Comparison of ENCODE assay signal across 13 cellular contexts in the genomic region with DNA sequence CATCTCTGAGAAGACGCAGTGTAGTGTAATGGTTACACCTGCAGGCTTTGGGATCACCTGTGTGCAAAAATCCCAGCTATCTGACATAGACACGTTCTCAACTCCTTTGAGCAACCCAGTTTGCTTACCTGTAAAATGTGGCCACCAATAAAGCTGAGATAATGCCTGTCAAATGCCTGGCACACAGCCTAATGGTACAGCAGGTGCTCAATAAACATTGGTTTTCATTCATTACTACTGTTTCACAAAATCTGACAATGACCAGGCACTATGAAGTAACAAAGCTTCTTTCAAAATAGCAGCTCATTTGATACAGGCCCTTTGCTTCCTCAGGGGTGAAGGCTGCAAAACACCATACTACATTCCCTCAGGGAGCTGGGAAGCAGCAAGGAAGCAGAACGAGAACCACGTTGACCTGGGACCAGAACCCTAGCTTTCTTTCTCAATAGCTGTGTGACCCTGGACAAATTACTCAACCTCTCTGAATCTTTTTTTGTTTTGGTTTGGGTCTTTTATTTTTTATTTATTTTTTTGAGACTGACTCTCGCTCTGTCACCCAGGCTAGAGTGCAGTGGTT. TPM values are rescaled to one million over a fixed set of nuclear protein-coding genes. Genes with fewer than 3 reads are reported as not detected.
DNase-seq lines count a peak whose midpoint lies in the region; ATAC-seq and TF ChIP-seq lines count a peak whose summit lies in the region.
"Had no signal": no experiment of that assay in that cellular context is flagged by ENCODE, and none has a peak within 500 bp of the region (broad histone marks: within the 10 kb centered on the region; RNA-seq: fewer than 3 reads in every experiment).

No MANE protein-coding gene starts in this region.

- H3K27ac ChIP-seq in HEK293 (ENCODE audit: extremely low read depth, low read depth, low read length) = no peak overlapping the region
- peak overlapping the region; percentile 98 for H3K27ac ChIP-seq in neutrophil

- peak; percentile 37 for DNase-seq in NCI-H748 (lab: John Stamatoyannopoulos, UW; ENCODE audit: unreplicated experiment)
- DNase-seq in NCI-H748 treated with DMSO at 0.1 percent for 48 hours (lab: John Stamatoyannopoulos, UW) = no peak
- no peak for DNase-seq in T-helper 17 cell
- DNase-seq in hepatic stellate cell (ENCODE audit: low spot score) = no peak
- no peak for DNase-seq in MV-4-11 (lab: John Stamatoyannopoulos, UW)
- DNase-seq: activated T-cell treated with anti-CD3 and anti-CD28 coated beads, Interleukin-2, amount 50 U/mL, for 48 hours; glutamatergic neuron; NCI-H1694 treated with DMSO at 0.1 percent for 48 hours had no signal

- peaks cover 19% of the 10 kb centered on the region for H3K4me1 Mint-ChIP-seq in T-helper 17 cell

- CTCF ChIA-PET in HEK293 (lab: Yijun Ruan, JAX) = interaction anchor here (0.5 to 2.3 kb wide), 8 partner anchors 13 to 407 kb away, joined by 3 to 14 read pairs (median 4); no protein-coding TSS in a partner anchor

- peaks cover 0 to 25% of the 10 kb centered on the region in 2 experiments; a peak in 2 of 3 replicates for H3K36me3 ChIP-seq in HEK293 (ENCODE audit: control insufficient read depth in 2 of 2, insufficient read depth in 1 of 2, low read length in 2 of 2)
- H3K36me3 ChIP-seq in neutrophil = peaks cover 7% of the 10 kb centered on the region

- POLR2A ChIA-PET in HEK293 (lab: Yijun Ruan, JAX) = interaction anchor here (1.4 kb wide), 1 partner anchor 92 kb away, joined by 3 read pairs; no protein-coding TSS in a partner anchor

- no peaks in the 10 kb centered on the region for H3K9me3 ChIP-seq in HEK293 (ENCODE audit: control insufficient read depth, insufficient read depth, low read depth, low read length)
- H3K9me3 ChIP-seq in T-helper 17 cell (ENCODE audit: control insufficient read depth, low read length, poor library complexity, severe bottlenecking) = no peaks in the 10 kb centered on the region
- no peaks in the 10 kb centered on the region for H3K9me3 ChIP-seq in neutrophil

- TF ChIP-seq CTCF in HEK293 (tag by site-specific recombination; IDR thresholded peaks at IDR 0.05) = no peak
- no peak for TF ChIP-seq CTCF in neutrophil (IDR thresholded peaks at IDR 0.05)

- H3K36me3 Mint-ChIP-seq in T-helper 17 cell (ENCODE audit: low read depth) = no peaks in the 10 kb centered on the region

- H3K4me1 ChIP-seq in HEK293 (ENCODE audit: control insufficient read depth, insufficient read depth, low read length) = peaks cover 9% of the 10 kb centered on the region; the same call in 1 of the 2 replicates
- H3K4me1 ChIP-seq in neutrophil (ENCODE audit: control insufficient read depth in 1 of 2, insufficient read depth in 1 of 2, low read depth in 1 of 2, low read length in 1 of 2) = peaks cover 64 to 66% of the 10 kb centered on the region in 2 experiments

- peak overlapping the region; percentile 87 for H3K27ac Mint-ChIP-seq in T-helper 17 cell

- H3K27me3 ChIP-seq in neutrophil = no peaks in the 10 kb centered on the region

- H3K4me3 Mint-ChIP-seq in T-helper 17 cell = no peak overlapping the region

- H3K4me3 ChIP-seq in HEK293 (ENCODE audit: low read depth, low read length) (no peak overlapping the region), neutrophil (ENCODE audit: low read depth in 1 of 2, low read length in 1 of 2) (peak overlapping the region; percentile 63 to 65)
- H3K4me3 ChIP-seq: skin epidermis had no signal

- H3K27me3 Mint-ChIP-seq in T-helper 17 cell = no peaks in the 10 kb centered on the region

- ATAC-seq in T-helper 17 cell (no peak), HG02973 (IDR thresholded peaks at IDR 0.05; ENCODE audit: unreplicated experiment) (no peak)
- ATAC-seq: HCT116 had no signal

TF ChIP-seq in HEK293, 187 proteins besides CTCF, POLR2A, EP300 and RAD21 (continues in another document):
- TF ChIP-seq ZNF549 (tag by site-specific recombination; IDR thresholded peaks at IDR 0.05) (no peak), ZNF518A (tag by site-specific recombination; conservative IDR thresholded peaks at IDR 0.05; ENCODE audit: low read depth) (no peak), ZSCAN16 (tag by site-specific recombination; IDR thresholded peaks at IDR 0.05) (peak; percentile 57; the same call in 1 of the 2 replicates), ZNF830 (tag by site-specific recombination; IDR thresholded peaks at IDR 0.05; ENCODE audit: low read depth) (no peak), ZNF621 (tag by site-specific recombination; IDR thresholded peaks at IDR 0.05) (no peak), ZNF114 (tag by site-specific recombination; IDR thresholded peaks at IDR 0.05) (no peak), ZSCAN18 (tag by site-specific recombination; IDR thresholded peaks at IDR 0.05) (no peak), ZNF596 (tag by site-specific recombination; IDR thresholded peaks at IDR 0.05) (no peak)
- TF ChIP-seq, protein P1, sequence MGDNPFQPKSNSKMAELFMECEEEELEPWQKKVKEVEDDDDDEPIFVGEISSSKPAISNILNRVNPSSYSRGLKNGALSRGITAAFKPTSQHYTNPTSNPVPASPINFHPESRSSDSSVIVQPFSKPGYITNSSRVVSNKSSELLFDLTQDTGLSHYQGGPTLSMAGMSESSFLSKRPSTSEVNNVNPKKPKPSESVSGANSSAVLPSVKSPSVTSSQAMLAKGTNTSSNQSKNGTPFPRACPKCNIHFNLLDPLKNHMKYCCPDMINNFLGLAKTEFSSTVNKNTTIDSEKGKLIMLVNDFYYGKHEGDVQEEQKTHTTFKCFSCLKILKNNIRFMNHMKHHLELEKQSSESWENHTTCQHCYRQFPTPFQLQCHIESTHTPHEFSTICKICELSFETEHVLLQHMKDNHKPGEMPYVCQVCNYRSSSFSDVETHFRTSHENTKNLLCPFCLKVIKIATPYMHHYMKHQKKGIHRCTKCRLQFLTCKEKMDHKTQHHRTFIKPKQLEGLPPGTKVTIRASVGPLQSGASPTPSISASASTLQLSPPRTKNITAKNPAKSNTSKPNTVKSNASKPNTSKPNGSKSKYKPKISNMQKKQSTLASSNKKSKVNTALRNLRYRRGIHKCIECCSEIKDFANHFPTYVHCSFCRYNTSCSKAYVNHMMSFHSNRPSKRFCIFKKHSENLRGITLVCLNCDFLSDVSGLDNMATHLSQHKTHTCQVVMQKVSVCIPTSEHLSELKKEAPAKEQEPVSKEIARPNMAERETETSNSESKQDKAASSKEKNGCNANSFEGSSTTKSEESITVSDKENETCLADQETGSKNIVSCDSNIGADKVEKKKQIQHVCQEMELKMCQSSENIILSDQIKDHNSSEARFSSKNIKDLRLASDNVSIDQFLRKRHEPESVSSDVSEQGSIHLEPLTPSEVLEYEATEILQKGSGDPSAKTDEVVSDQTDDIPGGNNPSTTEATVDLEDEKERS (tag by site-specific recombination; IDR thresholded peaks at IDR 0.05) = no peak

RNA-seq across cellular contexts. Expression of gene PAM16, which starts 4.8 kb away (rescaled TPM):
- total RNA-seq in T-helper 17 cell = 10 to 100 TPM; 32.3 to 41.4 TPM

RNA-seq across cellular contexts. Expression of gene VASN, which starts 25.4 kb away (rescaled TPM):
- total RNA-seq in T-helper 17 cell = under 1 TPM; 0.55 to 0.57 TPM

RNA-seq across cellular contexts. Expression of gene GLIS2, which starts 30.4 kb away (rescaled TPM):
- under 1 TPM; 0.10 to 0.29 TPM for total RNA-seq in T-helper 17 cell
